In the genomic region with DNA sequence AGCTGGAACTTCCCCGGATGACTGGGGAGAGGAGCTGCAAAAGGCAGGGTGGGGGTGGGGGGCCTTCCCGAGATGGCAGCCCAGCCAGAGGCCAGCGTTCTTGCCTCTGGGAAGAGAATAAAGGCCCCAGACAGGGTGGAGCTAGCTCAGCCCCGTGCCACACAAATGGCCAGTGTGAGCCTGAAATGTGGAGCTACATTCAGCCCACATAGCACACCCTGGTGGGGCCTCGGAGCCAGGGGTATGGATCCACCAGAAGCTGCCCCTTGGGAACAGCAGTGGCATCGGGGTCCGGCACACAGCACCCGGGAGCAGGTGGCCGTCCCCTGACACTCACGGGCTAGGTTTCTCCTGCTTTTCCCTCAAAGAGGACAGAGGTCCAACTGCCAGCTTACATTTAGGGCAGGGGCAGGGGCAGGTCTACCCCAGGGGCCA, we compare ENCODE assay signal across 11 cellular contexts.
DNase-seq lines count a peak whose midpoint lies in the region; ATAC-seq, FAIRE-seq and TF ChIP-seq lines count a peak whose summit lies in the region.
"Had no signal": no experiment of that assay in that cellular context is flagged by ENCODE, and none has a peak within 500 bp of the region (broad histone marks: within the 10 kb centered on the region; RNA-seq: fewer than 3 reads in every experiment).

No MANE protein-coding gene starts in this region.

- no peak overlapping the region for H3K4me3 Mint-ChIP-seq in WTC11

- H3K27me3 ChIP-seq in sigmoid colon (no peaks in the 10 kb centered on the region), hepatocyte (no peaks in the 10 kb centered on the region)
- H3K27me3 ChIP-seq: foreskin keratinocyte had no signal

- H3K9me3 Mint-ChIP-seq in WTC11: no peaks in the 10 kb centered on the region

- H3K4me1 ChIP-seq in kidney (ENCODE audit: control insufficient read depth in 1 of 2, insufficient read depth in 1 of 2, low read depth in 1 of 2, low read length in 2 of 2): no peaks in the 10 kb centered on the region
- H3K4me1 ChIP-seq in sigmoid colon: peaks cover 0 to 78% (median 59%) of the 10 kb centered on the region in 4 donors
- H3K4me1 ChIP-seq in hepatocyte (ENCODE audit: insufficient read depth): no peaks in the 10 kb centered on the region
- H3K4me1 ChIP-seq: foreskin keratinocyte had no signal

- H4K20me1 ChIP-seq in hepatocyte (ENCODE audit: insufficient read depth, poor library complexity, severe bottlenecking): no peaks in the 10 kb centered on the region

- no peak overlapping the region for H3K4me2 ChIP-seq in hepatocyte

- no peak overlapping the region for H3K9ac ChIP-seq in kidney (ENCODE audit: low read length in 2 of 2)

- no peak overlapping the region for H2AFZ ChIP-seq in hepatocyte

- no peak for TF ChIP-seq CTCF in WTC11 (IDR thresholded peaks at IDR 0.05)
- no peak for TF ChIP-seq CTCF in kidney (IDR thresholded peaks at IDR 0.05; ENCODE audit: borderline replicate concordance, extremely low read depth, insufficient read depth)
- TF ChIP-seq CTCF in sigmoid colon (IDR thresholded peaks at IDR 0.05): no peak
- TF ChIP-seq CTCF in hepatocyte (IDR thresholded peaks at IDR 0.05; ENCODE audit: poor library complexity): no peak

- H3K27ac ChIP-seq in kidney (ENCODE audit: low read depth in 2 of 2, low read length in 2 of 2) (no peak overlapping the region), sigmoid colon (peak overlapping the region; percentile 79 to 85 (median 84)), hepatocyte (no peak overlapping the region)
- H3K27ac ChIP-seq: foreskin keratinocyte had no signal

- POLR2A ChIA-PET in WTC11 (lab: Charles Lee): interaction anchor here (1.0 to 1.4 kb wide), 2 partner anchors 9 to 10 kb away, joined by 3 to 4 read pairs; no protein-coding TSS in a partner anchor

- intact Hi-C loops in kidney (cut with DNase I) (no loop called here), sigmoid colon (cut with DNase I) (no loop called here)

- CTCF ChIA-PET in WTC11 (lab: Charles Lee): interaction anchor here (1.0 to 2.2 kb wide), 4 partner anchors 93 to 489 kb away, joined by 3 to 13 read pairs (median 4); no protein-coding TSS in a partner anchor

- peaks cover 0 to 12% of the 10 kb centered on the region in 2 donors for H3K36me3 ChIP-seq in kidney (ENCODE audit: control insufficient read depth in 1 of 2, insufficient read depth in 2 of 2, low read length in 2 of 2)
- peaks cover 0 to 39% (median 6%) of the 10 kb centered on the region in 4 donors for H3K36me3 ChIP-seq in sigmoid colon
- H3K36me3 ChIP-seq in hepatocyte (replicated peaks; ENCODE audit: insufficient read depth, low read depth): no peaks in the 10 kb centered on the region

- H3K9me3 ChIP-seq in kidney (ENCODE audit: control insufficient read depth in 1 of 2, low read length in 2 of 2) (no peaks in the 10 kb centered on the region), sigmoid colon (no peaks in the 10 kb centered on the region), hepatocyte (ENCODE audit: low read depth) (no peaks in the 10 kb centered on the region)

- H3K36me3 Mint-ChIP-seq in WTC11: peaks cover 17% of the 10 kb centered on the region; the same call in 1 of the 2 replicates

- TF ChIP-seq EP300 in sigmoid colon (IDR thresholded peaks at IDR 0.05): no peak

- H3K79me2 ChIP-seq in hepatocyte: no peaks in the 10 kb centered on the region

- no peak for TF ChIP-seq POLR2A in sigmoid colon (IDR thresholded peaks at IDR 0.05)

- no peak for FAIRE-seq in kidney (lab: Jason Lieb, UNC)

- no peaks in the 10 kb centered on the region for H3K27me3 Mint-ChIP-seq in WTC11 (ENCODE audit: low read depth)

- H3K27ac Mint-ChIP-seq in WTC11: peak overlapping the region; percentile 36; the same call in 1 of the 2 replicates

- H3K4me1 Mint-ChIP-seq in WTC11: peaks cover 5% of the 10 kb centered on the region

- ATAC-seq in WTC11 (peak; percentile 32; the same call in 1 of the 2 replicates), GM19324 (IDR thresholded peaks at IDR 0.05; ENCODE audit: low FRiP score, unreplicated experiment) (no peak)
- ATAC-seq: foreskin keratinocyte had no signal

- H3K4me3 ChIP-seq in kidney (ENCODE audit: low read length in 2 of 2) (no peak overlapping the region), sigmoid colon (no peak overlapping the region), hepatocyte (no peak overlapping the region)

- WGBS in sigmoid colon, 2 donors: 70 to 82% methylated on average over 10 of the region's 10 CpGs
- 70% methylated on average over 10 of the region's 10 CpGs for WGBS in hepatocyte (ENCODE audit: low lambda C conversion rate, missing lambda C conversion rate)

- DNase-seq in ELF-1 (ENCODE audit: low read depth, low spot score) (peak; percentile 32), WTC11 (ENCODE audit: low spot score) (no peak), kidney (peak; percentile 61), sigmoid colon (peak; percentile 59), NCI-H2029 (lab: John Stamatoyannopoulos, UW) (no peak), hepatocyte (ENCODE audit: low spot score) (no peak), retina (no peak)
- DNase-seq: cortex of kidney, DMS79, foreskin keratinocyte had no signal

- H3K9me2 ChIP-seq in hepatocyte (replicated peaks; ENCODE audit: insufficient read depth): no peaks in the 10 kb centered on the region

TF ChIP-seq in WTC11, 78 proteins besides CTCF, POLR2A, EP300 and RAD21:
- TF ChIP-seq, protein P1, sequence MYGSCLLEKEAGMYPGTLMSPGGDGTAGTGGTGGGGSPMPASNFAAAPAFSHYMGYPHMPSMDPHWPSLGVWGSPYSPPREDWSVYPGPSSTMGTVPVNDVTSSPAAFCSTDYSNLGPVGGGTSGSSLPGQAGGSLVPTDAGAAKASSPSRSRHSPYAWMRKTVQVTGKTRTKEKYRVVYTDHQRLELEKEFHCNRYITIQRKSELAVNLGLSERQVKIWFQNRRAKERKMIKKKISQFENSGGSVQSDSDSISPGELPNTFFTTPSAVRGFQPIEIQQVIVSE (CRISPR knock-in tag; IDR thresholded peaks at IDR 0.05; ENCODE audit: borderline replicate concordance): no peak
- TF ChIP-seq OVOL2 (CRISPR knock-in tag; IDR thresholded peaks at IDR 0.05; ENCODE audit: borderline replicate concordance) (no peak), CBFB (CRISPR knock-in tag; IDR thresholded peaks at IDR 0.05; ENCODE audit: low read depth) (no peak), RELA (CRISPR knock-in tag; IDR thresholded peaks at IDR 0.05; ENCODE audit: borderline replicate concordance) (no peak), NFATC4 (CRISPR knock-in tag; IDR thresholded peaks at IDR 0.05) (no peak), CREM (CRISPR knock-in tag; IDR thresholded peaks at IDR 0.05) (no peak), HMGA2 (CRISPR knock-in tag; IDR thresholded peaks at IDR 0.05) (no peak), E2F5 (CRISPR knock-in tag; IDR thresholded peaks at IDR 0.05) (no peak)
- TF ChIP-seq, protein P2, sequence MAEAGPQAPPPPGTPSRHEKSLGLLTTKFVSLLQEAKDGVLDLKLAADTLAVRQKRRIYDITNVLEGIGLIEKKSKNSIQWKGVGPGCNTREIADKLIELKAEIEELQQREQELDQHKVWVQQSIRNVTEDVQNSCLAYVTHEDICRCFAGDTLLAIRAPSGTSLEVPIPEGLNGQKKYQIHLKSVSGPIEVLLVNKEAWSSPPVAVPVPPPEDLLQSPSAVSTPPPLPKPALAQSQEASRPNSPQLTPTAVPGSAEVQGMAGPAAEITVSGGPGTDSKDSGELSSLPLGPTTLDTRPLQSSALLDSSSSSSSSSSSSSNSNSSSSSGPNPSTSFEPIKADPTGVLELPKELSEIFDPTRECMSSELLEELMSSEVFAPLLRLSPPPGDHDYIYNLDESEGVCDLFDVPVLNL (CRISPR knock-in tag; IDR thresholded peaks at IDR 0.05; ENCODE audit: borderline replicate concordance, low read depth): no peak
- TF ChIP-seq, protein P3, sequence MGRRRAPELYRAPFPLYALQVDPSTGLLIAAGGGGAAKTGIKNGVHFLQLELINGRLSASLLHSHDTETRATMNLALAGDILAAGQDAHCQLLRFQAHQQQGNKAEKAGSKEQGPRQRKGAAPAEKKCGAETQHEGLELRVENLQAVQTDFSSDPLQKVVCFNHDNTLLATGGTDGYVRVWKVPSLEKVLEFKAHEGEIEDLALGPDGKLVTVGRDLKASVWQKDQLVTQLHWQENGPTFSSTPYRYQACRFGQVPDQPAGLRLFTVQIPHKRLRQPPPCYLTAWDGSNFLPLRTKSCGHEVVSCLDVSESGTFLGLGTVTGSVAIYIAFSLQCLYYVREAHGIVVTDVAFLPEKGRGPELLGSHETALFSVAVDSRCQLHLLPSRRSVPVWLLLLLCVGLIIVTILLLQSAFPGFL (CRISPR knock-in tag; IDR thresholded peaks at IDR 0.05; ENCODE audit: borderline replicate concordance): no peak

Comparison
In these comparisons a context has a peak if more than half of its experiments do, and no peak if none do; other contexts are left out.
1. DNase-seq: peak in ELF-1 (single experiment), kidney (single experiment) and sigmoid colon (single experiment); none in WTC11 (single experiment), NCI-H2029 (single experiment), hepatocyte (single experiment) and retina (single experiment).
2. H3K27ac ChIP-seq: peak in sigmoid colon (4 of 4); none in kidney (0 of 2) and hepatocyte (single experiment).